12 cellular contexts compared by ENCODE assay signal in the genomic region with DNA sequence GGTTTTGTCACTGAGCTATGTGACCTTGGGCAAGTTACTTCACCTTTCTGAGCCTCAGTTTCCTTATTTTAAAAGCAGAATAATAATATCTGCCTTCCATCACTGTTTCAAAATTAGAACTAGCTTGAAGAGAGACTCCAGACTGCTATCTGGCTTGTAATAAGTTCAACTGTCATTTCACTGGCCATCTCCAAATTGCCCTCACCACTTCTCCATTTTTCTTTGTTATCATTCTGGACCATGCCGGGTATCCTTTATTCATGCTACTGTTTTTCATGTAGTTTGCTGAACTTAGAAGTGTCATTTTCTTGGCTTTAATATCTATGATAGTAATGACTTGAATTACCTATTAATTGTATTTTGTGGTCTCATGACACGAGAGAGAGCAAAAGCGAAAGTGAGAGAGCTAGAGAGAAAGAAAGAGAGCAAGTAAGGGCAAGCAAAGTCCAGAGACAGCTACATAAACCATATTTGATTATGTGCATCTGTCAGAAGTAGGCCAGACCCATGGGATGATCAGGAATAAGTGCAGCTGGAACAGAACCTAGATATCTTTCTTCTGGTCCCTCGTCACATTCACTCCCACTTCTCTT.
DNase-seq lines count a peak whose midpoint lies in the region; ATAC-seq and FAIRE-seq lines count a peak whose summit lies in the region.
"Had no signal": no experiment of that assay in that cellular context is flagged by ENCODE, and none has a peak within 500 bp of the region (broad histone marks: within the 10 kb centered on the region; RNA-seq: fewer than 3 reads in every experiment).

No MANE protein-coding gene starts in this region.

- ATAC-seq in GM18907 (IDR thresholded peaks at IDR 0.05; ENCODE audit: unreplicated experiment) = peak; percentile 82
- ATAC-seq in GM21529 (IDR thresholded peaks at IDR 0.05; ENCODE audit: unreplicated experiment) = peak; percentile 59
- ATAC-seq: activated CD4-positive, alpha-beta T cell treated with anti-CD3 and anti-CD28 coated beads for 36 hours; natural killer cell treated with Interleukin-12 subunit alpha and Interleukin-12 subunit beta and Interleukin-15 and Interleukin-18, amount 100 ng/mL, for 72 hours had no signal

- H2AFZ ChIP-seq in Karpas-422 (ENCODE audit: low read length) = peak overlapping the region; percentile 63; the same call in 1 of the 2 replicates

- H3K9me2 ChIP-seq in Karpas-422 (replicated peaks; ENCODE audit: insufficient read depth, low read length) = 0 out of 2 replicates have a peak, but pooled peaks cover 3% of the 10 kb centered on the region

- H3K36me3 ChIP-seq in Karpas-422 (ENCODE audit: insufficient read depth, low read length) (no peaks in the 10 kb centered on the region), muscle layer of duodenum (ENCODE audit: control insufficient read depth in 1 of 2, insufficient read depth in 2 of 2, low read length in 2 of 2) (no peaks in the 10 kb centered on the region)
- H3K36me3 ChIP-seq: suprapubic skin had no signal

- no peaks in the 10 kb centered on the region for H4K20me1 ChIP-seq in Karpas-422 (ENCODE audit: insufficient read depth, low read depth, low read length)

- H3K4me1 ChIP-seq in Karpas-422 (ENCODE audit: low read length) = no peaks in the 10 kb centered on the region
- H3K4me1 ChIP-seq in muscle layer of duodenum (ENCODE audit: control insufficient read depth in 1 of 2, insufficient read depth in 2 of 2, low read length in 2 of 2) = no peaks in the 10 kb centered on the region
- H3K4me1 ChIP-seq: suprapubic skin had no signal

- peak overlapping the region; percentile 30 for H3K4me2 ChIP-seq in Karpas-422 (ENCODE audit: low read depth, low read length, poor library complexity, severe bottlenecking)

- H3K27me3 ChIP-seq in Karpas-422 (ENCODE audit: low read length) (no peaks in the 10 kb centered on the region), muscle layer of duodenum (ENCODE audit: low read depth, low read length) (no peaks in the 10 kb centered on the region)
- H3K27me3 ChIP-seq: suprapubic skin had no signal

- H3K4me3 ChIP-seq in Karpas-422 (ENCODE audit: low read length) (0 out of 2 replicates have a peak overlapping the region, but pooled peaks have one; percentile 33), muscle layer of duodenum (ENCODE audit: low read depth in 1 of 2, low read length in 2 of 2) (peak overlapping the region in 1 of 2 donors; percentile 18)
- H3K4me3 ChIP-seq: suprapubic skin had no signal

- H3K9me3 ChIP-seq in Karpas-422 (ENCODE audit: low read length) (no peaks in the 10 kb centered on the region), muscle layer of duodenum (ENCODE audit: control insufficient read depth in 1 of 2, low read length in 2 of 2) (no peaks in the 10 kb centered on the region)
- H3K9me3 ChIP-seq: suprapubic skin had no signal

- no peak for DNase-seq in Karpas-422
- no peak for DNase-seq in urothelium cell line (ENCODE audit: low spot score)
- DNase-seq in SHP77 treated with DMSO at 0.1 percent for 48 hours (lab: John Stamatoyannopoulos, UW) = no peak
- DNase-seq in substantia nigra (lab: John Stamatoyannopoulos, UW) = no peak
- DNase-seq: activated CD4-positive, alpha-beta T cell treated with anti-CD3 and anti-CD28 coated beads for 36 hours; NCI-H1694; RPMI8226 had no signal

- H3K79me2 ChIP-seq in Karpas-422 (ENCODE audit: low read length) = no peaks in the 10 kb centered on the region

- no peak for FAIRE-seq in urothelium cell line (lab: Jason Lieb, UNC)

- H3K9ac ChIP-seq in Karpas-422 (ENCODE audit: low read length) = no peak overlapping the region

- no peak overlapping the region for H3K27ac ChIP-seq in Karpas-422 (ENCODE audit: low read length)
- peak overlapping the region; percentile 50 for H3K27ac ChIP-seq in muscle layer of duodenum (ENCODE audit: low read length)
- H3K27ac ChIP-seq in substantia nigra (ENCODE audit: low read depth, low read length, poor library complexity, severe bottlenecking) = no peak overlapping the region
- H3K27ac ChIP-seq: suprapubic skin had no signal
